20 cellular contexts compared by ENCODE assay signal in the genomic region with DNA sequence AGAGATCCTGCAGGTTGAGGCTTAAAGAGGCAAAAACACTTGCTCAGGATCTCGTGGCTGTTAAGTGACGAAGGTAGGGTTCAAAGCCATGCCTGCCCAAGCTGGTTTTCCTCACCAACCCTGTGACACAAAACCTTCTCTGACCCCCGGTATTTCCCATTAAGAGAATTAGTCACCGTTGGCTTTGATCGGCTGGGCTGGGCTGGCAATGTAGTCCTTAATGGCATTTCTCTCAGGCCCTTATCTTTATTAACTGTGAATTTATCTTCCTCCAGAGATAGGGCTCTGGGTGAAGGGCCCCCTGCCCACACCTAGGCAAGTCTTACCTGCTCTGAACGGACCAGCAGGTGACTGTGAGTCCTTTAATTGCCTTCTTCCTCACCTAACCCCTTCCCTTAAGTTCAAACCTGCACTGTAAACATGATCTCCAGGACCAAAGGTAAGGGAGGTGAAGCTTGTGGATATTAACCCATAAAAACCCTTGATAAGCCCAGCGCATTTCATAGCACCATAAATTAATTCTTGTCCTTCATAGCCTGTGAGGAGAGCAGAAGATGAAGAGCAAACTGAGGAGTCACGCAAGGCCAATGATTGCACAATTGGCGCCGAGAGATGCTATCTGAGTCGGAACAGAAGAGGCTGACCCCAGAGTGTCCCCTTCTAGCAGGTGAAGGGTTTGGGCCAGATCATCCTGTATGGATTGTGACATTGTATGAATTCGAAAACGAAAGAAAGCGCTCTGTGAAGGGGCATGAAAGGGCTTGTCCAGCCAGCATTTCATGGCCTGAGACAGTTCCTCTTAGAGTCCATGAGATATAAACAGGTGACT.
DNase-seq lines count a peak whose midpoint lies in the region; ATAC-seq, FAIRE-seq and TF ChIP-seq lines count a peak whose summit lies in the region.
"Had no signal": no experiment of that assay in that cellular context is flagged by ENCODE, and none has a peak within 500 bp of the region (broad histone marks: within the 10 kb centered on the region; RNA-seq: fewer than 3 reads in every experiment).

No MANE protein-coding gene starts in this region.

- DNase-seq in HCT116 (ENCODE audit: low read depth, low spot score) (peak; percentile 51), Peyer's patch (peak in 2 of 3 donors; percentile 81 to 89), islet precursor cell (peak; percentile 72), small intestine (peak; percentile 100), GM12892 (ENCODE audit: insufficient read length) (no peak), GM13977 (ENCODE audit: low spot score) (no peak)
- DNase-seq: CD8-positive, alpha-beta memory T cell; DMS79 treated with DMSO at 0.1 percent for 48 hours; NCI-H1417; NCI-H1930; NCI-H345; NCI-H526; Right ventricle myocardium superior had no signal

- intact Hi-C loops in HCT116 (cut with micrococcal nuclease) = loop anchor here (5.0 kb wide), 3 partner anchors 158 to 792 kb away; a partner anchor contains a TSS

- no peaks in the 10 kb centered on the region for H3K9me3 ChIP-seq in HCT116 (ENCODE audit: control insufficient read depth in 1 of 2, insufficient read depth in 1 of 2, low read depth in 1 of 2, low read length in 2 of 2)
- H3K9me3 ChIP-seq in Peyer's patch = no peaks in the 10 kb centered on the region
- no peaks in the 10 kb centered on the region for H3K9me3 ChIP-seq in small intestine (ENCODE audit: control insufficient read depth, low read depth)
- H3K9me3 ChIP-seq: BLaER1 had no signal

- CTCF ChIA-PET in HCT116 (lab: Charles Lee) = no interaction called here

- H2AFZ ChIP-seq in HCT116 (ENCODE audit: low read depth, low read length, poor library complexity, severe bottlenecking) = no peak overlapping the region
- H2AFZ ChIP-seq: GM23338 had no signal

- H3K27ac ChIP-seq in HCT116 (ENCODE audit: low read depth, low read length) = peak overlapping the region; percentile 45
- peak overlapping the region in 3 of 4 donors; percentile 36 to 82 (median 55) for H3K27ac ChIP-seq in Peyer's patch
- H3K27ac ChIP-seq in small intestine (ENCODE audit: low read depth in 1 of 2, low read length in 1 of 2) = peak overlapping the region; percentile 63 to 74
- H3K27ac ChIP-seq: BLaER1, KMS-11 had no signal

- ATAC-seq in HCT116 = peak; percentile 79
- no peak for ATAC-seq in GM18867 (IDR thresholded peaks at IDR 0.05; ENCODE audit: unreplicated experiment)
- ATAC-seq in GM18511 (IDR thresholded peaks at IDR 0.05; ENCODE audit: unreplicated experiment) = no peak
- ATAC-seq: GM23338 had no signal

- no TSS peak for BruUV-seq in HCT116 (replicated peaks; lab: Mats Ljungman, UMichigan)

- H3K9me2 ChIP-seq in HCT116 (ENCODE audit: insufficient read depth) = no peaks in the 10 kb centered on the region

- H3K4me1 ChIP-seq in HCT116 (ENCODE audit: control insufficient read depth in 1 of 2, insufficient read depth in 2 of 2, low read length in 2 of 2) (peaks cover 18 to 32% of the 10 kb centered on the region in 2 experiments; a peak in 3 of 4 replicates), Peyer's patch (peaks cover 0 to 6% (median 0%) of the 10 kb centered on the region in 4 donors), small intestine (ENCODE audit: control insufficient read depth in 2 of 2, insufficient read depth in 1 of 2, low read depth in 1 of 2, low read length in 1 of 2) (peaks cover 0 to 9% of the 10 kb centered on the region in 2 donors)
- H3K4me1 ChIP-seq: BLaER1 had no signal

- TF ChIP-seq POLR2A in HCT116 (IDR thresholded peaks at IDR 0.05; ENCODE audit: borderline replicate concordance, extremely low read depth, insufficient read depth, insufficient read length) = no peak
- no peak for TF ChIP-seq POLR2A in Peyer's patch (IDR thresholded peaks at IDR 0.05)
- TF ChIP-seq POLR2A in GM12892 (IDR thresholded peaks at IDR 0.05; ENCODE audit: low read depth, low read length) = no peak

- RAD21 ChIA-PET in HCT116 (lab: Charles Lee; ENCODE audit: low non-redundant PET in 1 of 2, low total read pairs in 2 of 2, uncharacterized antibody in 2 of 2, unreplicated experiment in 2 of 2) = no interaction called here

- H4K20me1 ChIP-seq in HCT116 (ENCODE audit: insufficient read depth) = no peaks in the 10 kb centered on the region
- H4K20me1 ChIP-seq: BLaER1 had no signal

- in situ Hi-C loops in GM13977 (cut with MboI; ENCODE audit: low pct_unique_long_range_greater_than_20kb, low sequenced_read_pairs, unreplicated experiment) = no loop called here

- TF ChIP-seq RAD21 in HCT116 (IDR thresholded peaks at IDR 0.05; ENCODE audit: low read depth) = no peak

- H3K4me2 ChIP-seq in HCT116 (ENCODE audit: low read length) = peak overlapping the region; percentile 29
- H3K4me2 ChIP-seq: BLaER1, GM23338, KMS-11 had no signal

- H3K79me2 ChIP-seq in HCT116 (ENCODE audit: insufficient read depth, low read length) = no peaks in the 10 kb centered on the region

- POLR2A ChIA-PET in HCT116 (lab: Charles Lee) = no interaction called here

- no peaks in the 10 kb centered on the region for H3K36me3 ChIP-seq in HCT116 (ENCODE audit: control insufficient read depth in 1 of 2, insufficient read depth in 2 of 2, low read length in 2 of 2)
- no peaks in the 10 kb centered on the region for H3K36me3 ChIP-seq in Peyer's patch
- no peaks in the 10 kb centered on the region for H3K36me3 ChIP-seq in small intestine (ENCODE audit: control insufficient read depth in 2 of 2, insufficient read depth in 2 of 2, low read length in 2 of 2)
- H3K36me3 ChIP-seq: BLaER1 had no signal

- TF ChIP-seq CTCF in HCT116 (IDR thresholded peaks at IDR 0.05 in 2 of 3, conservative IDR thresholded peaks at IDR 0.05 in 1 of 3; ENCODE audit: borderline replicate concordance in 1 of 3, insufficient read depth in 1 of 3, low read depth in 2 of 3, low read length in 2 of 3) = no peak
- TF ChIP-seq CTCF in Peyer's patch (IDR thresholded peaks at IDR 0.05) = peak in 3 of 6 experiments; percentile 21 to 27 (median 24)
- TF ChIP-seq CTCF in GM13977 (IDR thresholded peaks at IDR 0.05; ENCODE audit: extremely low read depth, insufficient read depth, missing control alignments) = no peak

- H3K4me3 ChIP-seq in HCT116 (replicated peaks in 1 of 2; ENCODE audit: low read depth in 1 of 2, low read length in 2 of 2) = no peak overlapping the region
- H3K4me3 ChIP-seq in Peyer's patch = peak overlapping the region in 1 of 4 donors; percentile 11
- no peak overlapping the region for H3K4me3 ChIP-seq in small intestine (ENCODE audit: low read depth in 1 of 2, low read length in 2 of 2)
- H3K4me3 ChIP-seq: BLaER1, GM23338 had no signal

- H3K27me3 ChIP-seq in HCT116 (ENCODE audit: insufficient read depth, low read length) (no peaks in the 10 kb centered on the region), Peyer's patch (no peaks in the 10 kb centered on the region), small intestine (ENCODE audit: control insufficient read depth in 2 of 2, insufficient read depth in 2 of 2, low read length in 2 of 2) (no peaks in the 10 kb centered on the region)
- H3K27me3 ChIP-seq: BLaER1 had no signal

- H3K9ac ChIP-seq in HCT116 (ENCODE audit: low read length) = no peak overlapping the region
- H3K9ac ChIP-seq: BLaER1, KMS-11 had no signal

- WGBS in small intestine, 3 donors = 22 to 64% (median 33%) methylated on average over 14 of the region's 14 CpGs

- FAIRE-seq in small intestine (lab: Jason Lieb, UNC) (peak; percentile 53), GM12892 (lab: Jason Lieb, UNC) (no peak)
- FAIRE-seq: D721Med, GM19239 had no signal

TF ChIP-seq in HCT116, 20 proteins besides CTCF, POLR2A, EP300 and RAD21:
- TF ChIP-seq JUND (IDR thresholded peaks at IDR 0.05) (peak; percentile 37; the same call in 1 of the 2 replicates), POLR2AphosphoS5 (IDR thresholded peaks at IDR 0.05; ENCODE audit: low read depth, low read length) (no peak), FOSL1 (IDR thresholded peaks at IDR 0.05; ENCODE audit: low read depth) (peak; percentile 32; the same call in 1 of the 2 replicates), CEBPB (IDR thresholded peaks at IDR 0.05; ENCODE audit: low read depth) (peak; percentile 59; the same call in 1 of the 2 replicates), EZH2 (IDR thresholded peaks at IDR 0.05) (no peak), SRF (IDR thresholded peaks at IDR 0.05; ENCODE audit: low read depth) (no peak), SP1 (IDR thresholded peaks at IDR 0.05; ENCODE audit: low read depth) (peak; percentile 53), EGR1 (IDR thresholded peaks at IDR 0.05; ENCODE audit: low read depth) (no peak)
- TF ChIP-seq, protein P1, sequence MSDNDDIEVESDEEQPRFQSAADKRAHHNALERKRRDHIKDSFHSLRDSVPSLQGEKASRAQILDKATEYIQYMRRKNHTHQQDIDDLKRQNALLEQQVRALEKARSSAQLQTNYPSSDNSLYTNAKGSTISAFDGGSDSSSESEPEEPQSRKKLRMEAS (IDR thresholded peaks at IDR 0.05) = peak; percentile 56; the same call in 1 of the 2 replicates
- TF ChIP-seq, protein P2, sequence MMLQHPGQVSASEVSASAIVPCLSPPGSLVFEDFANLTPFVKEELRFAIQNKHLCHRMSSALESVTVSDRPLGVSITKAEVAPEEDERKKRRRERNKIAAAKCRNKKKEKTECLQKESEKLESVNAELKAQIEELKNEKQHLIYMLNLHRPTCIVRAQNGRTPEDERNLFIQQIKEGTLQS (IDR thresholded peaks at IDR 0.05) = no peak
TF ChIP-seq in HCT116: peak in this region for 5.

Comparison
In these comparisons a context has a peak if more than half of its experiments do, and no peak if none do; other contexts are left out.
1. DNase-seq: peak in HCT116 (single experiment), Peyer's patch (2 of 3), islet precursor cell (single experiment) and small intestine (single experiment); none in GM12892 (single experiment) and GM13977 (single experiment).
2. Peak in every context shown above with its lines, with median percentiles within 50 percentile points of each other: H3K27ac ChIP-seq.